ENCODE assay signal across 1 cellular context in the genomic region with DNA sequence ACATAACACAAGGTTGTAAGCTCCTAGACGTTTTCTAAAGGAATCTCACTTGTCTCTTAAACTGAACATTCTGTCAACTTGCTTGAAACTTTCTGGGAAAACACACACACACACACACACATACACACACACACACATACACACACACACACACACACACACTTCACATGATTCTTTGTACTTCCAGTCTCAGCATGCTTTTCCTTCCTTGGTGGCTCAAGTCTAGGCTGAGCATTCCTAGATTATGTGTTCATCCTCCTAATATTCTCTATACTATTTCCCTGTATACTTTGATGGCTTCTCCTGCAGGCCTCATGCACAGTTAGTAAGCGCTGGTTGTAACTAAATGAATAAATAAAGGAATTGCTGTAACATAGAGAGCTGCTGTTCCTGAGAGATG.
TF ChIP-seq lines count a peak whose summit lies in the region.

No MANE protein-coding gene starts in this region.

TF ChIP-seq in IMR-90, 13 proteins besides CTCF, POLR2A, EP300 and RAD21:
- TF ChIP-seq, protein P1, sequence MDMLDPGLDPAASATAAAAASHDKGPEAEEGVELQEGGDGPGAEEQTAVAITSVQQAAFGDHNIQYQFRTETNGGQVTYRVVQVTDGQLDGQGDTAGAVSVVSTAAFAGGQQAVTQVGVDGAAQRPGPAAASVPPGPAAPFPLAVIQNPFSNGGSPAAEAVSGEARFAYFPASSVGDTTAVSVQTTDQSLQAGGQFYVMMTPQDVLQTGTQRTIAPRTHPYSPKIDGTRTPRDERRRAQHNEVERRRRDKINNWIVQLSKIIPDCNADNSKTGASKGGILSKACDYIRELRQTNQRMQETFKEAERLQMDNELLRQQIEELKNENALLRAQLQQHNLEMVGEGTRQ (IDR thresholded peaks at IDR 0.05; ENCODE audit: low read depth, low read length), result no peak
- TF ChIP-seq MAZ (IDR thresholded peaks at IDR 0.05; ENCODE audit: borderline replicate concordance, low read depth, low read length) (no peak), RCOR1 (IDR thresholded peaks at IDR 0.05; ENCODE audit: insufficient replicate concordance, low read length) (no peak), CEBPB (IDR thresholded peaks at IDR 0.05; ENCODE audit: low read depth, low read length) (no peak), NFE2L2 (IDR thresholded peaks at IDR 0.05; ENCODE audit: low read depth, low read length) (no peak), MAFK (IDR thresholded peaks at IDR 0.05; ENCODE audit: low read depth, low read length) (no peak), MXI1 (IDR thresholded peaks at IDR 0.05; ENCODE audit: borderline replicate concordance, low read depth, low read length) (no peak), CHD1 (IDR thresholded peaks at IDR 0.05; ENCODE audit: low read depth, low read length) (no peak), RFX5 (IDR thresholded peaks at IDR 0.05; ENCODE audit: low read depth, low read length) (no peak), SMC3 (IDR thresholded peaks at IDR 0.05; ENCODE audit: low read depth, low read length) (no peak), FOS (IDR thresholded peaks at IDR 0.05; ENCODE audit: low read depth, low read length) (no peak), BHLHE40 (IDR thresholded peaks at IDR 0.05; ENCODE audit: low read depth, low read length) (no peak)
- TF ChIP-seq, protein P2, sequence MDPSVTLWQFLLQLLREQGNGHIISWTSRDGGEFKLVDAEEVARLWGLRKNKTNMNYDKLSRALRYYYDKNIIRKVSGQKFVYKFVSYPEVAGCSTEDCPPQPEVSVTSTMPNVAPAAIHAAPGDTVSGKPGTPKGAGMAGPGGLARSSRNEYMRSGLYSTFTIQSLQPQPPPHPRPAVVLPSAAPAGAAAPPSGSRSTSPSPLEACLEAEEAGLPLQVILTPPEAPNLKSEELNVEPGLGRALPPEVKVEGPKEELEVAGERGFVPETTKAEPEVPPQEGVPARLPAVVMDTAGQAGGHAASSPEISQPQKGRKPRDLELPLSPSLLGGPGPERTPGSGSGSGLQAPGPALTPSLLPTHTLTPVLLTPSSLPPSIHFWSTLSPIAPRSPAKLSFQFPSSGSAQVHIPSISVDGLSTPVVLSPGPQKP (IDR thresholded peaks at IDR 0.05; ENCODE audit: borderline replicate concordance, low read depth, low read length), result no peak
